11 cellular contexts compared by ENCODE assay signal in the genomic region with DNA sequence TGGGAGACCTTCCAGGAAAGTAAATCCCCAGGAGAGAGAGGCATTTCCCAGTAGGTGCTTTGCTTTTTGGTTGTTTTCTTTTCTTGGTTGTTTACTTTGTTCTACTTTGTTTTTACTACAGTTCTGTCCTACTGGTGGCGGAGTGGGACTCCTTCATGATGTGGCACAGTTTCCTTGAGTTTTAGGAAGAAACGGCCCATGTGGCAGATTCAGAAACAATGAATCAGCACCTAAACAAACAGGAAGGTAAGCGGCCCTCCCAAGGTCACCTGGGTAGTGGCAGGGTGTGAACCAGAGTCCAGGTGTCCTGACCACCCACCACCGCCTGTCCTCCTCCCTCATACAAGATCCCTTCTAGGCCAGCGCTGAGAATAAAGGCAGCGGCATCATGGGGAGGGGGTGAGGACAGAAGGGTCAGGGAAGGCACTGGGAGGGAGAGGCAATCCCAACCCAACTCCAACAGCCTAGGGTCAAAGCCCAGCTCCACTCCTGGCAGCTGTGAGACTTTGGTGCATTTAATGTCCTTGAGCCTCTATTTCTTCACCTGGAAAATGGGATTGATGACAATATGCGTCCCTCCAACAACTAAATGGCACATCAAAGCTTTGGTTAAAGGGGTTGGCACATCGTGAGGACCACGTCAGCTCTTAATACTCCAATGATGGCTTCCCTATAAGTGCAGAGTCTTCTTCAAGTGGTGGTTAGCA.
DNase-seq lines count a peak whose midpoint lies in the region; ATAC-seq and TF ChIP-seq lines count a peak whose summit lies in the region.
"Had no signal": no experiment of that assay in that cellular context is flagged by ENCODE, and none has a peak within 500 bp of the region (broad histone marks: within the 10 kb centered on the region; RNA-seq: fewer than 3 reads in every experiment).

No MANE protein-coding gene starts in this region.

- intact Hi-C loops in PC-9 (cut with micrococcal nuclease; ENCODE audit: unreplicated experiment), result loop anchor here (1.0 to 5.0 kb wide), 4 partner anchors 50 to 307 kb away; no protein-coding TSS in a partner anchor
- intact Hi-C loops in colonic mucosa (cut with DNase I), result no loop called here
- intact Hi-C loops in naive thymus-derived CD4-positive, alpha-beta T cell (cut with micrococcal nuclease), result loop anchor here in 1 of 2 donors (5.0 kb wide), 1 partner anchor 122 kb away; no protein-coding TSS in a partner anchor

- H3K9me2 ChIP-seq in GM23248 (ENCODE audit: insufficient read depth) (no peaks in the 10 kb centered on the region), PC-9 (ENCODE audit: insufficient read depth) (no peaks in the 10 kb centered on the region)

- no peak for DNase-seq in GM23248
- peak; percentile 66 to 94 for DNase-seq in PC-9
- peak; percentile 40 for DNase-seq in colonic mucosa
- DNase-seq in neuronal stem cell (ENCODE audit: low spot score), result no peak
- no peak for DNase-seq in naive thymus-derived CD4-positive, alpha-beta T cell
- DNase-seq in DMS153 (lab: John Stamatoyannopoulos, UW), result no peak
- no peak for DNase-seq in stimulated activated CD4-positive, alpha-beta T cell treated with anti-CD3 and anti-CD28 coated beads, Interleukin-1b, Interleukin-23, amount 100 ng/mL, for 48 hours
- DNase-seq: caudate nucleus, heart right ventricle, SHP77 treated with DMSO at 0.1 percent for 48 hours had no signal

- H3F3A ChIP-seq in GM23248 (ENCODE audit: insufficient read depth) (peaks cover 9% of the 10 kb centered on the region), PC-9 (ENCODE audit: insufficient read depth, low read depth) (peaks cover 15% of the 10 kb centered on the region)

- H3K27ac ChIP-seq in GM23248, result peak overlapping the region; percentile 97
- H3K27ac ChIP-seq in PC-9, result peak overlapping the region; percentile 99
- no peak overlapping the region for H3K27ac ChIP-seq in colonic mucosa
- H3K27ac ChIP-seq in neuronal stem cell (replicated peaks; ENCODE audit: low read length), result no peak overlapping the region
- no peak overlapping the region for H3K27ac ChIP-seq in naive thymus-derived CD4-positive, alpha-beta T cell (ENCODE audit: low read depth, low read length)

- H3K9ac ChIP-seq in GM23248 (peak overlapping the region; percentile 90), colonic mucosa (ENCODE audit: low read depth in 2 of 2, low read length in 2 of 2) (no peak overlapping the region), neuronal stem cell (ENCODE audit: low read depth, low read length, poor library complexity) (no peak overlapping the region)

- H3K36me3 ChIP-seq in GM23248 (ENCODE audit: low read depth) (no peaks in the 10 kb centered on the region), PC-9 (ENCODE audit: low read depth) (no peaks in the 10 kb centered on the region), colonic mucosa (no peaks in the 10 kb centered on the region), neuronal stem cell (replicated peaks in 1 of 2; ENCODE audit: control insufficient read depth in 2 of 2, insufficient read depth in 2 of 2, low read length in 2 of 2) (no peaks in the 10 kb centered on the region)
- no peaks in the 10 kb centered on the region for H3K36me3 ChIP-seq in naive thymus-derived CD4-positive, alpha-beta T cell (ENCODE audit: control insufficient read depth in 2 of 3, insufficient read depth in 3 of 3, low read length in 3 of 3)
- H3K36me3 ChIP-seq: heart right ventricle had no signal

- peaks cover 0 to 17% (median 0%) of the 10 kb centered on the region in 5 donors for H3K36me3 Mint-ChIP-seq in naive thymus-derived CD4-positive, alpha-beta T cell

- H4K91ac ChIP-seq in neuronal stem cell (ENCODE audit: low read depth, low read length, poor library complexity), result no peak overlapping the region

- no peak overlapping the region for H3K23ac ChIP-seq in neuronal stem cell (ENCODE audit: low read depth, low read length, poor library complexity)

- peak overlapping the region in 1 of 10 donors; percentile 70 for H3K4me3 Mint-ChIP-seq in naive thymus-derived CD4-positive, alpha-beta T cell
- H3K4me3 Mint-ChIP-seq: IgD-negative memory B cell had no signal

- TF ChIP-seq CTCF in PC-9 (conservative IDR thresholded peaks at IDR 0.05) (no peak), colonic mucosa (IDR thresholded peaks at IDR 0.05) (no peak)

- no peak overlapping the region for H2BK12ac ChIP-seq in neuronal stem cell (ENCODE audit: low read length)

- no peak overlapping the region for H2BK5ac ChIP-seq in neuronal stem cell (ENCODE audit: low read length)

- no peaks in the 10 kb centered on the region for H3K79me2 ChIP-seq in GM23248 (ENCODE audit: insufficient read depth)
- no peaks in the 10 kb centered on the region for H3K79me2 ChIP-seq in PC-9 (ENCODE audit: low read depth)

- BruUV-seq in PC-9 (replicated peaks; lab: Mats Ljungman, UMichigan), result no TSS peak

- no peaks in the 10 kb centered on the region for H4K20me1 ChIP-seq in GM23248 (ENCODE audit: insufficient read depth)
- no peaks in the 10 kb centered on the region for H4K20me1 ChIP-seq in PC-9 (ENCODE audit: insufficient read depth)

- peak overlapping the region; percentile 88 for H3K18ac ChIP-seq in neuronal stem cell (ENCODE audit: low read length)

- H3K4me1 Mint-ChIP-seq in naive thymus-derived CD4-positive, alpha-beta T cell, result peaks cover 7 to 46% (median 14%) of the 10 kb centered on the region in 7 donors

- H3K14ac ChIP-seq in neuronal stem cell (ENCODE audit: low read length), result no peak overlapping the region

- H3K4me2 ChIP-seq in GM23248 (ENCODE audit: unreplicated experiment) (peak overlapping the region; percentile 99), PC-9 (peak overlapping the region; percentile 72), neuronal stem cell (ENCODE audit: insufficient read depth, low read length, poor library complexity, severe bottlenecking) (no peak overlapping the region)

- peak overlapping the region in 3 of 9 donors; percentile 9 to 93 (median 53) for H3K27ac Mint-ChIP-seq in naive thymus-derived CD4-positive, alpha-beta T cell
- H3K27ac Mint-ChIP-seq: IgD-negative memory B cell had no signal

- in situ Hi-C loops in GM23248 (cut with MboI), result no loop called here

- H3K27me3 Mint-ChIP-seq in naive thymus-derived CD4-positive, alpha-beta T cell, result peaks cover 0 to 5% (median 0%) of the 10 kb centered on the region in 5 donors

- no peak for ATAC-seq in naive thymus-derived CD4-positive, alpha-beta T cell
- ATAC-seq: heart right ventricle had no signal

- H4K8ac ChIP-seq in neuronal stem cell (ENCODE audit: low read depth, low read length), result no peak overlapping the region

- H3K27me3 ChIP-seq in GM23248 (replicated peaks; ENCODE audit: insufficient read depth) (no peaks in the 10 kb centered on the region), PC-9 (ENCODE audit: insufficient read depth, low read depth) (no peaks in the 10 kb centered on the region), colonic mucosa (no peaks in the 10 kb centered on the region), neuronal stem cell (ENCODE audit: control insufficient read depth in 3 of 3, insufficient read depth in 3 of 3, low read depth in 1 of 3, low read length in 3 of 3) (peaks cover 0 to 4% (median 2%) of the 10 kb centered on the region in 3 experiments)
- H3K27me3 ChIP-seq in naive thymus-derived CD4-positive, alpha-beta T cell (ENCODE audit: control insufficient read depth in 2 of 2, insufficient read depth in 2 of 2, low read length in 2 of 2), result no peaks in the 10 kb centered on the region

- no peaks in the 10 kb centered on the region for H3K79me1 ChIP-seq in neuronal stem cell (ENCODE audit: low read depth, low read length)

- H3K4me3 ChIP-seq in GM23248 (no peak overlapping the region), PC-9 (peak overlapping the region; percentile 12; the same call in 1 of the 2 replicates), colonic mucosa (no peak overlapping the region), neuronal stem cell (ENCODE audit: low read length in 2 of 2) (no peak overlapping the region)
- no peak overlapping the region for H3K4me3 ChIP-seq in naive thymus-derived CD4-positive, alpha-beta T cell (ENCODE audit: low read length)
- H3K4me3 ChIP-seq: heart right ventricle had no signal

- peaks cover 0 to 5% (median 0%) of the 10 kb centered on the region in 11 donors for H3K9me3 Mint-ChIP-seq in naive thymus-derived CD4-positive, alpha-beta T cell
- H3K9me3 Mint-ChIP-seq: IgD-negative memory B cell had no signal

- POLR2A ChIA-PET in PC-9 (lab: Charles Lee; ENCODE audit: unreplicated experiment), result interaction anchor here (0.5 kb wide), 1 partner anchor 750 kb away, joined by 5 read pairs; no protein-coding TSS in a partner anchor
- POLR2A ChIA-PET in naive thymus-derived CD4-positive, alpha-beta T cell (lab: Charles Lee), result interaction anchor here (0.6 to 1.0 kb wide), 2 partner anchors 8 to 44 kb away, joined by 3 read pairs; no protein-coding TSS in a partner anchor

- no peak overlapping the region for H2BK15ac ChIP-seq in neuronal stem cell (ENCODE audit: low read length)

- no peak overlapping the region for H2BK120ac ChIP-seq in neuronal stem cell (ENCODE audit: low read depth, low read length)

- H3K4ac ChIP-seq in neuronal stem cell (ENCODE audit: low read length), result no peak overlapping the region

- CTCF ChIA-PET in PC-9 (lab: Charles Lee), result interaction anchor here (0.7 kb wide), 3 partner anchors 40 to 1236 kb away, joined by 3 to 7 read pairs (median 3); no protein-coding TSS in a partner anchor
- CTCF ChIA-PET in naive thymus-derived CD4-positive, alpha-beta T cell (lab: Charles Lee), result interaction anchor here (0.5 to 0.7 kb wide), 2 partner anchors 46 to 989 kb away, joined by 3 to 5 read pairs; no protein-coding TSS in a partner anchor

- H3K4me1 ChIP-seq in GM23248 (ENCODE audit: insufficient read depth) (peaks cover 18% of the 10 kb centered on the region), PC-9 (replicated peaks; ENCODE audit: insufficient read depth) (peaks cover 28% of the 10 kb centered on the region), colonic mucosa (no peaks in the 10 kb centered on the region), neuronal stem cell (ENCODE audit: control insufficient read depth in 2 of 2, insufficient read depth in 1 of 2, low read depth in 1 of 2, low read length in 2 of 2) (peaks cover 3 to 10% of the 10 kb centered on the region in 2 donors)
- H3K4me1 ChIP-seq in naive thymus-derived CD4-positive, alpha-beta T cell (ENCODE audit: control insufficient read depth in 2 of 2, insufficient read depth in 2 of 2, low read length in 2 of 2), result peaks cover 0 to 4% of the 10 kb centered on the region in 2 donors

- 73 to 76% methylated on average over 9 of the region's 9 CpGs for WGBS in GM23248 (ENCODE audit: low coverage in 1 of 2, low lambda C conversion rate in 2 of 2, missing lambda C conversion rate in 2 of 2), 2 experiments
- WGBS in neuronal stem cell (ENCODE audit: extremely low coverage in 2 of 2, insufficient read length in 2 of 2, insufficient replicate concordance in 1 of 2), 2 donors, result no CpG with 5 or more reads among the region's 9 CpGs

- H2AFZ ChIP-seq in GM23248 (peak overlapping the region; percentile 75; the same call in 1 of the 2 replicates), PC-9 (0 out of 2 replicates have a peak overlapping the region, but pooled peaks have one; percentile 23), neuronal stem cell (ENCODE audit: low read length) (no peak overlapping the region)

- H2AK5ac ChIP-seq in neuronal stem cell (ENCODE audit: low read depth, low read length), result no peak overlapping the region

- H3K9me3 ChIP-seq in GM23248 (ENCODE audit: low read depth), result no peaks in the 10 kb centered on the region
- no peaks in the 10 kb centered on the region for H3K9me3 ChIP-seq in PC-9 (ENCODE audit: insufficient read depth, low read depth)
- no peaks in the 10 kb centered on the region for H3K9me3 ChIP-seq in colonic mucosa
- H3K9me3 ChIP-seq in neuronal stem cell (replicated peaks in 1 of 2; ENCODE audit: control insufficient read depth in 2 of 2, insufficient read depth in 1 of 2, low read depth in 1 of 2, low read length in 2 of 2), result no peaks in the 10 kb centered on the region
- no peaks in the 10 kb centered on the region for H3K9me3 ChIP-seq in naive thymus-derived CD4-positive, alpha-beta T cell (ENCODE audit: control insufficient read depth in 2 of 3, low read length in 3 of 3)

Comparison
In these comparisons a context has a peak if more than half of its experiments do, and no peak if none do; other contexts are left out.
1. DNase-seq: peak in PC-9 (2 of 2) and colonic mucosa (single experiment); none in GM23248 (single experiment), neuronal stem cell (single experiment), naive thymus-derived CD4-positive, alpha-beta T cell (0 of 9), DMS153 (single experiment) and stimulated activated CD4-positive, alpha-beta T cell treated with anti-CD3 and anti-CD28 coated beads, Interleukin-1b, Interleukin-23, amount 100 ng/mL, for 48 hours (single experiment).
2. H3K27ac ChIP-seq: peak in GM23248 (single experiment) and PC-9 (single experiment); none in colonic mucosa (single experiment), neuronal stem cell (single experiment) and naive thymus-derived CD4-positive, alpha-beta T cell (single experiment).